1 cellular context compared by ENCODE assay signal in the genomic region with DNA sequence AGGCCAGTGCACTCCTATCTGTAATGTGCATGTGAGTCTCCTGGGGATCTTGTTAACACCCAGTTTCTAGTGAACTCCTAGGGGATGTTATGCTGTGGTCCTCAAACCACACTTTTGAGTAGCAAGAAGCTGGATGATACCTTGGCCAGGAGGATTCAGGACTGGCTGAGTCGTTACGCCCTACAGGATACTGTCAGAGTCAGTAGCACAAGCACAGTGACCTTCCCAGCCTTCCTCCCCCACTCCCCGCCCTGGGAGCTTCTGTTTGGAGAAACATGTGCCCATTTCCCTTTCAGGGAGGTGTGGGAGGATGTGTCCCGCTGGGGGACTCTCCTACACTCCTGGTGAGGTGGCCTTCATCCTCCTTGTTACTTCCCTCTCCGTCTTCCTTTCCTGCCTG.
TF ChIP-seq lines count a peak whose summit lies in the region.

No MANE protein-coding gene starts in this region.

TF ChIP-seq in HepG2, 621 proteins besides CTCF, POLR2A, EP300 and RAD21 (continued from another document):
- TF ChIP-seq GPN1 (CRISPR knock-in tag; IDR thresholded peaks at IDR 0.05; ENCODE audit: borderline replicate concordance) (no peak), ZNF549 (CRISPR knock-in tag; IDR thresholded peaks at IDR 0.05) (no peak), KDM5B (CRISPR knock-in tag; IDR thresholded peaks at IDR 0.05; ENCODE audit: borderline replicate concordance) (no peak), ZNF354B (CRISPR knock-in tag; IDR thresholded peaks at IDR 0.05) (no peak), YY1 (IDR thresholded peaks at IDR 0.05; ENCODE audit: insufficient read depth, insufficient replicate concordance, low read depth, low read length) (no peak), ZNF598 (CRISPR knock-in tag; IDR thresholded peaks at IDR 0.05; ENCODE audit: borderline replicate concordance) (no peak), NFRKB (IDR thresholded peaks at IDR 0.05) (no peak), PAF1 (CRISPR knock-in tag; IDR thresholded peaks at IDR 0.05) (no peak), KLF13 (CRISPR knock-in tag; IDR thresholded peaks at IDR 0.05) (no peak), PCBP1 (IDR thresholded peaks at IDR 0.05; ENCODE audit: borderline replicate concordance, low read depth, low read length) (no peak)
- TF ChIP-seq, protein P1, sequence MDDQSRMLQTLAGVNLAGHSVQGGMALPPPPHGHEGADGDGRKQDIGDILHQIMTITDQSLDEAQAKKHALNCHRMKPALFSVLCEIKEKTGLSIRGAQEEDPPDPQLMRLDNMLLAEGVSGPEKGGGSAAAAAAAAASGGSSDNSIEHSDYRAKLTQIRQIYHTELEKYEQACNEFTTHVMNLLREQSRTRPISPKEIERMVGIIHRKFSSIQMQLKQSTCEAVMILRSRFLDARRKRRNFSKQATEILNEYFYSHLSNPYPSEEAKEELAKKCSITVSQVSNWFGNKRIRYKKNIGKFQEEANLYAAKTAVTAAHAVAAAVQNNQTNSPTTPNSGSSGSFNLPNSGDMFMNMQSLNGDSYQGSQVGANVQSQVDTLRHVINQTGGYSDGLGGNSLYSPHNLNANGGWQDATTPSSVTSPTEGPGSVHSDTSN (CRISPR knock-in tag; IDR thresholded peaks at IDR 0.05; ENCODE audit: borderline replicate concordance): no peak
- TF ChIP-seq, protein P2, sequence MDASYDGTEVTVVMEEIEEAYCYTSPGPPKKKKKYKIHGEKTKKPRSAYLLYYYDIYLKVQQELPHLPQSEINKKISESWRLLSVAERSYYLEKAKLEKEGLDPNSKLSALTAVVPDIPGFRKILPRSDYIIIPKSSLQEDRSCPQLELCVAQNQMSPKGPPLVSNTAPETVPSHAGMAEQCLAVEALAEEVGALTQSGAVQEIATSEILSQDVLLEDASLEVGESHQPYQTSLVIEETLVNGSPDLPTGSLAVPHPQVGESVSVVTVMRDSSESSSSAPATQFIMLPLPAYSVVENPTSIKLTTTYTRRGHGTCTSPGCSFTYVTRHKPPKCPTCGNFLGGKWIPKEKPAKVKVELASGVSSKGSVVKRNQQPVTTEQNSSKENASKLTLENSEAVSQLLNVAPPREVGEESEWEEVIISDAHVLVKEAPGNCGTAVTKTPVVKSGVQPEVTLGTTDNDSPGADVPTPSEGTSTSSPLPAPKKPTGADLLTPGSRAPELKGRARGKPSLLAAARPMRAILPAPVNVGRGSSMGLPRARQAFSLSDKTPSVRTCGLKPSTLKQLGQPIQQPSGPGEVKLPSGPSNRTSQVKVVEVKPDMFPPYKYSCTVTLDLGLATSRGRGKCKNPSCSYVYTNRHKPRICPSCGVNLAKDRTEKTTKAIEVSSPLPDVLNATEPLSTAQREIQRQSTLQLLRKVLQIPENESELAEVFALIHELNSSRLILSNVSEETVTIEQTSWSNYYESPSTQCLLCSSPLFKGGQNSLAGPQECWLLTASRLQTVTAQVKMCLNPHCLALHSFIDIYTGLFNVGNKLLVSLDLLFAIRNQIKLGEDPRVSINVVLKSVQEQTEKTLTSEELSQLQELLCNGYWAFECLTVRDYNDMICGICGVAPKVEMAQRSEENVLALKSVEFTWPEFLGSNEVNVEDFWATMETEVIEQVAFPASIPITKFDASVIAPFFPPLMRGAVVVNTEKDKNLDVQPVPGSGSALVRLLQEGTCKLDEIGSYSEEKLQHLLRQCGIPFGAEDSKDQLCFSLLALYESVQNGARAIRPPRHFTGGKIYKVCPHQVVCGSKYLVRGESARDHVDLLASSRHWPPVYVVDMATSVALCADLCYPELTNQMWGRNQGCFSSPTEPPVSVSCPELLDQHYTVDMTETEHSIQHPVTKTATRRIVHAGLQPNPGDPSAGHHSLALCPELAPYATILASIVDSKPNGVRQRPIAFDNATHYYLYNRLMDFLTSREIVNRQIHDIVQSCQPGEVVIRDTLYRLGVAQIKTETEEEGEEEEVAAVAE (CRISPR knock-in tag; IDR thresholded peaks at IDR 0.05; ENCODE audit: borderline replicate concordance): no peak
- TF ChIP-seq, protein P3, sequence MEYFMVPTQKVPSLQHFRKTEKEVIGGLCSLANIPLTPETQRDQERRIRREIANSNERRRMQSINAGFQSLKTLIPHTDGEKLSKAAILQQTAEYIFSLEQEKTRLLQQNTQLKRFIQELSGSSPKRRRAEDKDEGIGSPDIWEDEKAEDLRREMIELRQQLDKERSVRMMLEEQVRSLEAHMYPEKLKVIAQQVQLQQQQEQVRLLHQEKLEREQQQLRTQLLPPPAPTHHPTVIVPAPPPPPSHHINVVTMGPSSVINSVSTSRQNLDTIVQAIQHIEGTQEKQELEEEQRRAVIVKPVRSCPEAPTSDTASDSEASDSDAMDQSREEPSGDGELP (IDR thresholded peaks at IDR 0.05; ENCODE audit: borderline replicate concordance, low read depth): no peak
